ENCODE assay signal across 22 cellular contexts in genomic region chr3:50480471-50480870, GRCh38. TPM values are rescaled to one million over a fixed set of nuclear protein-coding genes. Genes with fewer than 3 reads are reported as not detected.
"Had no signal": no experiment of that assay in that cellular context is flagged by ENCODE, and none has a peak within 500 bp of the region (broad histone marks: within the 10 kb centered on the region; RNA-seq: fewer than 3 reads in every experiment).

No MANE protein-coding gene starts in this region.

- H3K9me3 Mint-ChIP-seq: natural killer cell treated with Interleukin-12 subunit alpha and Interleukin-12 subunit beta and Interleukin-15 and Interleukin-18, amount 100 ng/mL, for 72 hours had no signal

- DNase-seq: activated CD4-positive, CD25-positive, alpha-beta regulatory T cell treated with anti-CD3 and anti-CD28 coated beads, Interleukin-2, amount 50 U/mL, for 72 hours; activated CD8-positive, alpha-beta memory T cell treated with anti-CD3 and anti-CD28 coated beads, Interleukin-2, amount 50 U/mL, for 48 hours; activated effector memory CD4-positive, alpha-beta T cell treated with anti-CD3 and anti-CD28 coated beads, Interleukin-2, amount 50 U/mL, for 16 hours; activated naive CD4-positive, alpha-beta T cell treated with anti-CD3 and anti-CD28 coated beads, Interleukin-2, amount 50 U/mL, for 16 hours; activated T-cell treated with anti-CD3 and anti-CD28 coated beads, Interleukin-2, amount 50 U/mL, for 48 hours; anterior cingulate cortex; body of pancreas; foreskin fibroblast; left lung; sigmoid colon; stimulated activated CD4-positive, alpha-beta T cell treated with anti-CD3 and anti-CD28 coated beads, Interleukin-4, amount 100 ng/mL, for 24 hours; stimulated activated naive CD8-positive, alpha-beta T cell treated with anti-CD3 and anti-CD28 coated beads, Interleukin-15, Interleukin-2, amounts not matched to agents 100 U/mL and 50 U/mL, for 24 hours; T-helper 1 cell; upper lobe of left lung; WERI-Rb-1 had no signal

- H3K4me3 ChIP-seq: body of pancreas, cardiac muscle cell, left lung, lung, sigmoid colon, upper lobe of left lung had no signal

- ATAC-seq: body of pancreas; left lung; natural killer cell treated with Interleukin-12 subunit alpha and Interleukin-12 subunit beta and Interleukin-15 and Interleukin-18, amount 100 ng/mL, for 72 hours; stimulated activated naive CD8-positive, alpha-beta T cell treated with anti-CD3 and anti-CD28 coated beads, Interleukin-15, Interleukin-2, amounts not matched to agents 100 U/mL and 50 U/mL, for 24 hours had no signal

- H3K36me3 Mint-ChIP-seq: natural killer cell treated with Interleukin-12 subunit alpha and Interleukin-12 subunit beta and Interleukin-15 and Interleukin-18, amount 100 ng/mL, for 72 hours had no signal

- H3K27ac Mint-ChIP-seq: progenitor cell of endocrine pancreas had no signal

- H3K27me3 Mint-ChIP-seq: natural killer cell treated with Interleukin-12 subunit alpha and Interleukin-12 subunit beta and Interleukin-15 and Interleukin-18, amount 100 ng/mL, for 72 hours had no signal

- H3K4me3 Mint-ChIP-seq: natural killer cell treated with Interleukin-12 subunit alpha and Interleukin-12 subunit beta and Interleukin-15 and Interleukin-18, amount 100 ng/mL, for 72 hours had no signal

RNA-seq across cellular contexts. Expression of gene CACNA2D2, which starts 23.0 kb away (rescaled TPM):
- total RNA-seq: epithelial cell of proximal tubule, fibroblast of lung, glomerular endothelial cell had no signal
